Comparison of ENCODE assay signal across 1 cellular context in genomic region chr11:61897387-61898246, GRCh38.
TF ChIP-seq lines count a peak whose summit lies in the region.

No MANE protein-coding gene starts in this region.

TF ChIP-seq in HepG2, 621 proteins besides CTCF, POLR2A, EP300 and RAD21 (continued from another document and continues in another):
- TF ChIP-seq STAG1 (CRISPR knock-in tag; IDR thresholded peaks at IDR 0.05) (peak; percentile 95), ARID3A (IDR thresholded peaks at IDR 0.05; ENCODE audit: low read depth, low read length) (no peak), ZNF576 (CRISPR knock-in tag; IDR thresholded peaks at IDR 0.05) (no peak), ZNF547 (CRISPR knock-in tag; IDR thresholded peaks at IDR 0.05) (0 out of 2 replicates have a peak, but pooled peaks have one; percentile 19), DNMT3B (CRISPR knock-in tag; conservative IDR thresholded peaks at IDR 0.05) (no peak), PCBP1 (IDR thresholded peaks at IDR 0.05; ENCODE audit: borderline replicate concordance, low read depth, low read length) (peak; percentile 67; the same call in 1 of the 2 replicates), ASH2L (IDR thresholded peaks at IDR 0.05; ENCODE audit: insufficient read length, low read depth, low read length) (no peak), KLF13 (CRISPR knock-in tag; IDR thresholded peaks at IDR 0.05) (0 out of 2 replicates have a peak, but pooled peaks have one; percentile 33), IKZF4 (CRISPR knock-in tag; IDR thresholded peaks at IDR 0.05; ENCODE audit: borderline replicate concordance, low read depth, not compliant biosample characterization) (peak; percentile 30), KDM3A (CRISPR knock-in tag; IDR thresholded peaks at IDR 0.05; ENCODE audit: low read depth) (0 out of 2 replicates have a peak, but pooled peaks have one; percentile 21), ZNF678 (CRISPR knock-in tag; IDR thresholded peaks at IDR 0.05) (no peak), CEBPZ (IDR thresholded peaks at IDR 0.05; ENCODE audit: low read length) (no peak), THAP11 (CRISPR knock-in tag; IDR thresholded peaks at IDR 0.05) (0 out of 2 replicates have a peak, but pooled peaks have one; percentile 21), AKAP8 (CRISPR knock-in tag; IDR thresholded peaks at IDR 0.05) (no peak), CAMTA2 (CRISPR knock-in tag; IDR thresholded peaks at IDR 0.05; ENCODE audit: borderline replicate concordance) (no peak), ETV6 (CRISPR knock-in tag; conservative IDR thresholded peaks at IDR 0.05) (no peak), ZNF747 (CRISPR knock-in tag; IDR thresholded peaks at IDR 0.05; ENCODE audit: borderline replicate concordance) (no peak), SYNCRIP (IDR thresholded peaks at IDR 0.05; ENCODE audit: insufficient read depth, low read depth, low read length) (no peak), STAT5B (CRISPR knock-in tag; IDR thresholded peaks at IDR 0.05) (no peak), RORA (CRISPR knock-in tag; IDR thresholded peaks at IDR 0.05) (no peak), BORCS8-MEF2B (CRISPR knock-in tag; IDR thresholded peaks at IDR 0.05) (no peak), ZNF280D (CRISPR knock-in tag; IDR thresholded peaks at IDR 0.05) (no peak), ETV5 (CRISPR knock-in tag; IDR thresholded peaks at IDR 0.05; ENCODE audit: borderline replicate concordance) (0 out of 2 replicates have a peak, but pooled peaks have one; percentile 16), GATAD1 (CRISPR knock-in tag; IDR thresholded peaks at IDR 0.05) (no peak), HCFC1 (IDR thresholded peaks at IDR 0.05; ENCODE audit: low read depth, low read length) (no peak), ZNF768 (CRISPR knock-in tag; IDR thresholded peaks at IDR 0.05) (no peak), CENPT (CRISPR knock-in tag; IDR thresholded peaks at IDR 0.05; ENCODE audit: low read depth) (no peak), ERF (CRISPR knock-in tag; IDR thresholded peaks at IDR 0.05) (0 out of 2 replicates have a peak, but pooled peaks have one; percentile 34), RBM39 (IDR thresholded peaks at IDR 0.05; ENCODE audit: low read depth, low read length, poor library complexity, severe bottlenecking) (peak; percentile 49), ZFYVE20 (CRISPR knock-in tag; IDR thresholded peaks at IDR 0.05; ENCODE audit: borderline replicate concordance, low read depth) (no peak), ZMYM4 (CRISPR knock-in tag; IDR thresholded peaks at IDR 0.05) (no peak), ZBTB42 (CRISPR knock-in tag; IDR thresholded peaks at IDR 0.05) (no peak), ZNF180 (CRISPR knock-in tag; IDR thresholded peaks at IDR 0.05; ENCODE audit: borderline replicate concordance, low read depth) (no peak), ZNF780A (CRISPR knock-in tag; IDR thresholded peaks at IDR 0.05) (no peak), PHF21A (CRISPR knock-in tag; IDR thresholded peaks at IDR 0.05) (no peak)
- TF ChIP-seq, protein P1, sequence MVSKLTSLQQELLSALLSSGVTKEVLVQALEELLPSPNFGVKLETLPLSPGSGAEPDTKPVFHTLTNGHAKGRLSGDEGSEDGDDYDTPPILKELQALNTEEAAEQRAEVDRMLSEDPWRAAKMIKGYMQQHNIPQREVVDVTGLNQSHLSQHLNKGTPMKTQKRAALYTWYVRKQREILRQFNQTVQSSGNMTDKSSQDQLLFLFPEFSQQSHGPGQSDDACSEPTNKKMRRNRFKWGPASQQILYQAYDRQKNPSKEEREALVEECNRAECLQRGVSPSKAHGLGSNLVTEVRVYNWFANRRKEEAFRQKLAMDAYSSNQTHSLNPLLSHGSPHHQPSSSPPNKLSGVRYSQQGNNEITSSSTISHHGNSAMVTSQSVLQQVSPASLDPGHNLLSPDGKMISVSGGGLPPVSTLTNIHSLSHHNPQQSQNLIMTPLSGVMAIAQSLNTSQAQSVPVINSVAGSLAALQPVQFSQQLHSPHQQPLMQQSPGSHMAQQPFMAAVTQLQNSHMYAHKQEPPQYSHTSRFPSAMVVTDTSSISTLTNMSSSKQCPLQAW (CRISPR knock-in tag; IDR thresholded peaks at IDR 0.05), result 0 out of 2 replicates have a peak, but pooled peaks have one; percentile 27
- TF ChIP-seq, protein P2, sequence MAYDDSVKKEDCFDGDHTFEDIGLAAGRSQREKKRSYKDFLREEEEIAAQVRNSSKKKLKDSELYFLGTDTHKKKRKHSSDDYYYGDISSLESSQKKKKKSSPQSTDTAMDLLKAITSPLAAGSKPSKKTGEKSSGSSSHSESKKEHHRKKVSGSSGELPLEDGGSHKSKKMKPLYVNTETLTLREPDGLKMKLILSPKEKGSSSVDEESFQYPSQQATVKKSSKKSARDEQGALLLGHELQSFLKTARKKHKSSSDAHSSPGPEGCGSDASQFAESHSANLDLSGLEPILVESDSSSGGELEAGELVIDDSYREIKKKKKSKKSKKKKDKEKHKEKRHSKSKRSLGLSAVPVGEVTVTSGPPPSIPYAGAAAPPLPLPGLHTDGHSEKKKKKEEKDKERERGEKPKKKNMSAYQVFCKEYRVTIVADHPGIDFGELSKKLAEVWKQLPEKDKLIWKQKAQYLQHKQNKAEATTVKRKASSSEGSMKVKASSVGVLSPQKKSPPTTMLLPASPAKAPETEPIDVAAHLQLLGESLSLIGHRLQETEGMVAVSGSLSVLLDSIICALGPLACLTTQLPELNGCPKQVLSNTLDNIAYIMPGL (CRISPR knock-in tag; IDR thresholded peaks at IDR 0.05; ENCODE audit: borderline replicate concordance in 1 of 2, low read depth in 1 of 2), result 0 out of 4 replicates have a peak, but pooled peaks of 1 of the 2 experiments have one; percentile 17
- TF ChIP-seq, protein P3, sequence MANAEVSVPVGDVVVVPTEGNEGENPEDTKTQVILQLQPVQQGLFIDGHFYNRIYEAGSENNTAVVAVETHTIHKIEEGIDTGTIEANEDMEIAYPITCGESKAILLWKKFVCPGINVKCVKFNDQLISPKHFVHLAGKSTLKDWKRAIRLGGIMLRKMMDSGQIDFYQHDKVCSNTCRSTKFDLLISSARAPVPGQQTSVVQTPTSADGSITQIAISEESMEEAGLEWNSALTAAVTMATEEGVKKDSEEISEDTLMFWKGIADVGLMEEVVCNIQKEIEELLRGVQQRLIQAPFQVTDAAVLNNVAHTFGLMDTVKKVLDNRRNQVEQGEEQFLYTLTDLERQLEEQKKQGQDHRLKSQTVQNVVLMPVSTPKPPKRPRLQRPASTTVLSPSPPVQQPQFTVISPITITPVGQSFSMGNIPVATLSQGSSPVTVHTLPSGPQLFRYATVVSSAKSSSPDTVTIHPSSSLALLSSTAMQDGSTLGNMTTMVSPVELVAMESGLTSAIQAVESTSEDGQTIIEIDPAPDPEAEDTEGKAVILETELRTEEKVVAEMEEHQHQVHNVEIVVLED (CRISPR knock-in tag; IDR thresholded peaks at IDR 0.05; ENCODE audit: borderline replicate concordance), result 0 out of 2 replicates have a peak, but pooled peaks have one; percentile 17
- TF ChIP-seq, protein P4, sequence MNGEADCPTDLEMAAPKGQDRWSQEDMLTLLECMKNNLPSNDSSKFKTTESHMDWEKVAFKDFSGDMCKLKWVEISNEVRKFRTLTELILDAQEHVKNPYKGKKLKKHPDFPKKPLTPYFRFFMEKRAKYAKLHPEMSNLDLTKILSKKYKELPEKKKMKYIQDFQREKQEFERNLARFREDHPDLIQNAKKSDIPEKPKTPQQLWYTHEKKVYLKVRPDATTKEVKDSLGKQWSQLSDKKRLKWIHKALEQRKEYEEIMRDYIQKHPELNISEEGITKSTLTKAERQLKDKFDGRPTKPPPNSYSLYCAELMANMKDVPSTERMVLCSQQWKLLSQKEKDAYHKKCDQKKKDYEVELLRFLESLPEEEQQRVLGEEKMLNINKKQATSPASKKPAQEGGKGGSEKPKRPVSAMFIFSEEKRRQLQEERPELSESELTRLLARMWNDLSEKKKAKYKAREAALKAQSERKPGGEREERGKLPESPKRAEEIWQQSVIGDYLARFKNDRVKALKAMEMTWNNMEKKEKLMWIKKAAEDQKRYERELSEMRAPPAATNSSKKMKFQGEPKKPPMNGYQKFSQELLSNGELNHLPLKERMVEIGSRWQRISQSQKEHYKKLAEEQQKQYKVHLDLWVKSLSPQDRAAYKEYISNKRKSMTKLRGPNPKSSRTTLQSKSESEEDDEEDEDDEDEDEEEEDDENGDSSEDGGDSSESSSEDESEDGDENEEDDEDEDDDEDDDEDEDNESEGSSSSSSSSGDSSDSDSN (CRISPR knock-in tag; IDR thresholded peaks at IDR 0.05), result peak; percentile 33; the same call in 1 of the 2 replicates
- TF ChIP-seq, protein P5, sequence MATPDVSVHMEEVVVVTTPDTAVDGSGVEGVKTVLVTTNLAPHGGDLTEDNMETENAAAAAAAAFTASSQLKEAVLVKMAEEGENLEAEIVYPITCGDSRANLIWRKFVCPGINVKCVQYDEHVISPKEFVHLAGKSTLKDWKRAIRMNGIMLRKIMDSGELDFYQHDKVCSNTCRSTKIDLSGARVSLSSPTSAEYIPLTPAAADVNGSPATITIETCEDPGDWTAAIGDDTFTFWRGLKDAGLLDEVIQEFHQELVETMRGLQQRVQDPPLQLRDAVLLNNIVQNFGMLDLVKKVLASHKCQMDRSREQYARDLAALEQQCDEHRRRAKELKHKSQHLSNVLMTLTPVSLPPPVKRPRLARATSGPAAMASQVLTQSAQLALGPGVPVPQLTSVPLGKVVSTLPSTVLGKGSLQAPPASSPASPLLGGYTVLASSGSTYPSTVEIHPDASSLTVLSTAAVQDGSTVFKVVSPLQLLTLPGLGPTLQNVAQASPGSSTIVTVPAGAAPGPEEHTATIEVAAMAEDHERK (CRISPR knock-in tag; IDR thresholded peaks at IDR 0.05; ENCODE audit: low read depth), result no peak
- TF ChIP-seq, protein P6, sequence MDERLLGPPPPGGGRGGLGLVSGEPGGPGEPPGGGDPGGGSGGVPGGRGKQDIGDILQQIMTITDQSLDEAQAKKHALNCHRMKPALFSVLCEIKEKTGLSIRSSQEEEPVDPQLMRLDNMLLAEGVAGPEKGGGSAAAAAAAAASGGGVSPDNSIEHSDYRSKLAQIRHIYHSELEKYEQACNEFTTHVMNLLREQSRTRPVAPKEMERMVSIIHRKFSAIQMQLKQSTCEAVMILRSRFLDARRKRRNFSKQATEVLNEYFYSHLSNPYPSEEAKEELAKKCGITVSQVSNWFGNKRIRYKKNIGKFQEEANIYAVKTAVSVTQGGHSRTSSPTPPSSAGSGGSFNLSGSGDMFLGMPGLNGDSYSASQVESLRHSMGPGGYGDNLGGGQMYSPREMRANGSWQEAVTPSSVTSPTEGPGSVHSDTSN (CRISPR knock-in tag; IDR thresholded peaks at IDR 0.05), result no peak
